ENCODE assay signal across 35 cellular contexts in the genomic region with DNA sequence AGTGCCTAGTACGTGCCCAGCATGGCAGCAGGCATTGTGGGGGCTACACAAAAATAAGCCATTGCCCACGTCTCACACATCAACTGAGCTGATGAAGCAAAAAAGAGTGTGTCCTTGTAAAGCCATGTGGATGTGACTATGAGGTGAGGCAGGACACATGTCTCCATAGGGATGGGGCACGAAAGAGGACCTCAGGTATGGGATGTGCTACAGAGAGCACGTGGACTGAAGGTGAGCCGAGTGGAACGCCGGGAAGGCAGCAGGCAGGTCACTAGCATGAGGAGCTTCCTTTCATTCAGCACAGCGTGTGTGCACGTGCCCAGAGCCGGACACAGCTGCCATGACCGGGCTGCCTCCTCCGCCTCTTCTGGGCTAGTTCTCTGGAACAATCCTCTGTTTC.
"Had no signal": no experiment of that assay in that cellular context is flagged by ENCODE, and none has a peak within 500 bp of the region (broad histone marks: within the 10 kb centered on the region; RNA-seq: fewer than 3 reads in every experiment).

No MANE protein-coding gene starts in this region.

- H3K4me1 ChIP-seq: breast epithelium, SJSA1 had no signal

- H3K9ac ChIP-seq: SK-N-SH had no signal

- ATAC-seq: activated CD4-positive, alpha-beta T cell treated with anti-CD3 and anti-CD28 coated beads for 36 hours; activated CD4-positive, CD25-positive, alpha-beta regulatory T cell treated with anti-CD3 and anti-CD28 coated beads, Interleukin-2, amount 50 U/mL, for 24 hours; activated CD8-positive, alpha-beta T cell treated with anti-CD3 and anti-CD28 coated beads, Interleukin-2, amount 10 ng/mL, durations not matched to agents 7 days and 5 days; activated naive CD4-positive, alpha-beta T cell treated with anti-CD3 and anti-CD28 coated beads, Interleukin-2, amount 50 U/mL, for 72 hours; activated T-cell treated with anti-CD3 and anti-CD28 coated beads, Interleukin-2, amount 50 U/mL, for 4 hours; body of pancreas; Panc1; WTC11 had no signal

- H3K9me3 ChIP-seq: adrenal gland, body of pancreas, breast epithelium, MG63, SJSA1, SK-N-SH had no signal

- H3K4me2 ChIP-seq: SK-N-SH had no signal

- H3K27ac ChIP-seq: body of pancreas, breast epithelium, SJSA1 had no signal

- H3K4me3 ChIP-seq: adrenal gland, body of pancreas, breast epithelium, MG63, SJSA1 had no signal

- FAIRE-seq: astrocyte had no signal

- H3K9me2 ChIP-seq: SK-N-SH had no signal

- H3K27me3 ChIP-seq: adrenal gland, body of pancreas, breast epithelium, MG63, SJSA1 had no signal

- DNase-seq: activated CD4-positive, alpha-beta T cell treated with anti-CD3 and anti-CD28 coated beads for 36 hours; activated CD4-positive, alpha-beta T cell treated with anti-CD3 and anti-CD28 coated beads, Interleukin-2, amount 10 ng/mL, durations not matched to agents 7 days and 5 days; activated CD4-positive, alpha-beta T cell treated with anti-CD3 and anti-CD28 coated beads, Interleukin-2, amount 50 U/mL, for 48 hours; activated CD8-positive, alpha-beta memory T cell treated with anti-CD3 and anti-CD28 coated beads, Interleukin-2, amount 50 U/mL, for 4 hours; activated CD8-positive, alpha-beta T cell treated with anti-CD3 and anti-CD28 coated beads, Interleukin-2, amount 10 ng/mL, durations not matched to agents 7 days and 5 days; activated gamma-delta T cell treated with Interleukin-2 at 50 U/mL for 16 hours; activated naive CD4-positive, alpha-beta T cell treated with anti-CD3 and anti-CD28 coated beads for 36 hours; activated T-cell treated with anti-CD3 and anti-CD28 coated beads for 4 hours; activated T-cell treated with anti-CD3 and anti-CD28 coated beads, Interleukin-2, amount 50 U/mL, for 4 hours; body of pancreas; Kasumi-1; KG1; MG63; NCI-H1048; NCI-H1105 treated with DMSO at 0.1 percent for 48 hours; NCI-H1436; NCI-H1694; NCI-H1930; NCI-H2081 treated with DMSO at 0.1 percent for 48 hours; NCI-H226; NCI-H446 treated with DMSO at 0.1 percent for 48 hours; NCI-H524; NCI-H69; NK-92 treated with Interleukin-12 subunit alpha and Interleukin-12 subunit beta, amount 100 ng/mL, for 24 hours; OCI-M1; SHP77 treated with DMSO at 0.1 percent for 48 hours; SK-N-SH had no signal

- H3K36me3 ChIP-seq: adrenal gland, breast epithelium, SJSA1 had no signal
